In the genomic region with DNA sequence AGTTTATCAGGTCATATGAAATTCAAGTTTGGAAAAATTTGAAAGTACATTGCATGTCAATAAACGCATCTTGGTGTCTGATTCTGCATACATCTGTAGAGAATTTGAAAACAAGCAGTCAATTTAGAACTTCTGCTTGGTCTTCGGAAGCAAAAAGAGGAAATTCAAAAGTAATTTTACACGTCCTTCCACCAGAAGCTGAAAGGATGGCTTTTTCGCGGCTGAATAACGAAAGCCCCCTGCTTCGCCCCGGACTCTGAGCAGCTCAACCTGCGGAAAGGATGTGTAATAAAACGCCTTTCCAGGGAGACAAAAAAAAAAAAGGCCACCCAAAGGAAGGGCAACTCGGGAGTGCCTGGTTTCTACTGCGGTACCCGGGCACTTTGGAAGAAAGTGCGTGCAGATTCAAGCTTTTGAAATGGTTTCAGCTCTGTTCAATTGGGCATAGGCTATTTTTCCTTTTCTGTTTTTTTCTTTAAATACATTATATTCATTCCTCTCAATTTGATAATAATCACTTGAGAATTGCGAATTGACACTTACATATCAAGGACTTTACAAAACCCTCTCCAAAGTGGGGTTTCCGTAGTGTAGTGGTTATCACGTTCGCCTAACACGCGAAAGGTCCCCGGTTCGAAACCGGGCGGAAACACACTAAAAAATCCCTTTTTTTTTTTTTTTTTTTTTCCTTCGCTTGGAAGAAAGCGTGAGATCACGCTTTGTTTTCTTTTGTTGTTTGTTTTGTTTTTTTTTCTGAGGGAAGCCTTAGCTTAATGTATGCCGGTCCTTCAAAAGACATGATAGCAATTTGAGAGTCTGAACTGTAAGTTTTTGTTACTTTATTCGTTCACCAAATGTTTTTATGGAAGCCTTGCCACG, we compare ENCODE assay signal across 8 cellular contexts. TPM values are rescaled to one million over a fixed set of nuclear protein-coding genes. Genes with fewer than 3 reads are reported as not detected.
DNase-seq lines count a peak whose midpoint lies in the region; ATAC-seq and TF ChIP-seq lines count a peak whose summit lies in the region.

No MANE protein-coding gene starts in this region.

- WGBS in prostate gland: under 1% methylated on average over 30 of the region's 30 CpGs

- H3K4me3 ChIP-seq in AG10803 (ENCODE audit: low read length) (peak overlapping the region; percentile 96), prostate gland (peak overlapping the region; percentile 70 to 93)

- TF ChIP-seq CTCF in AG10803 (conservative IDR thresholded peaks at IDR 0.05; ENCODE audit: low read length) (no peak), prostate gland (IDR thresholded peaks at IDR 0.05) (no peak)

- no peaks in the 10 kb centered on the region for H3K9me3 ChIP-seq in prostate gland

- intact Hi-C loops in left ventricle myocardium superior (cut with micrococcal nuclease) (no loop called here), prostate gland (cut with DNase I) (loop anchor here (5.0 kb wide), 1 partner anchor 195 kb away; the partner anchor contains the start of gene SEC62)

- no peak for TF ChIP-seq POLR2A in prostate gland (IDR thresholded peaks at IDR 0.05)

- DNase-seq in AG10803 (ENCODE audit: low read depth) (peak; percentile 67), NCI-H146 treated with DMSO at 0.1 percent for 48 hours (lab: John Stamatoyannopoulos, UW; ENCODE audit: unreplicated experiment) (peak; percentile 96), T follicular helper cell (ENCODE audit: low read depth) (peak; percentile 45), anterior cingulate cortex (lab: John Stamatoyannopoulos, UW) (peak in 42 of 58 donors; percentile 6 to 74 (median 30)), left ventricle myocardium superior (peak; percentile 59), prostate gland (ENCODE audit: low spot score) (peak; percentile 40)

- H3K27me3 ChIP-seq in prostate gland (replicated peaks; ENCODE audit: insufficient read depth): no peaks in the 10 kb centered on the region

- peaks cover 10% of the 10 kb centered on the region for H3K4me1 ChIP-seq in prostate gland (replicated peaks)

- ATAC-seq in GM21529 (IDR thresholded peaks at IDR 0.05; ENCODE audit: unreplicated experiment) (peak; percentile 8), left ventricle myocardium superior (peak; percentile 40), GM19397 (IDR thresholded peaks at IDR 0.05; ENCODE audit: unreplicated experiment) (no peak)

- H3K27ac ChIP-seq in prostate gland: peak overlapping the region; percentile 97 to 99

- no peaks in the 10 kb centered on the region for H3K36me3 ChIP-seq in prostate gland

RNA-seq across cellular contexts. Expression of gene MYNN, which starts 1.3 kb away (rescaled TPM):
- total RNA-seq in left ventricle myocardium superior (13.2 TPM), prostate gland (10 to 100 TPM; 13.5 to 19.9 TPM)

RNA-seq across cellular contexts. Expression of gene ACTRT3, which starts 2.5 kb away (rescaled TPM):
- total RNA-seq in left ventricle myocardium superior (0.72 TPM), prostate gland (1 to 10 TPM in 1 of 2 donors, under 1 TPM in 1; 0.46 to 4.5 TPM)

RNA-seq across cellular contexts. Expression of gene TERC, which starts 7.0 kb away (rescaled TPM):
- total RNA-seq in left ventricle myocardium superior (3.5 TPM), prostate gland (1,000 to 10,000 TPM in 1 of 2 donors, 100 to 1,000 TPM in 1; 128 to 1,013 TPM)

RNA-seq across cellular contexts. Expression of gene LRRIQ4, which starts 40.8 kb away (rescaled TPM):
- total RNA-seq in left ventricle myocardium superior: not detected
- under 1 TPM in 1 of 2 donors, not detected in 1; 0.74 TPM for total RNA-seq in prostate gland

RNA-seq across cellular contexts. Expression of gene LRRC34, which starts 40.8 kb away (rescaled TPM):
- total RNA-seq in left ventricle myocardium superior (1.6 TPM), prostate gland (1 to 10 TPM; 2.8 to 5.4 TPM)

Comparison
In these comparisons a context has a peak if more than half of its experiments do, and no peak if none do; other contexts are left out.
1. DNase-seq: peak in every context shown above with its lines; median percentile 96 in NCI-H146 treated with DMSO at 0.1 percent for 48 hours; 67 in AG10803; 59 in left ventricle myocardium superior; 45 in T follicular helper cell; 40 in prostate gland; 30 in anterior cingulate cortex.
2. RNA of gene TERC, which starts 7.0 kb away (total RNA-seq): 128 to 1,013 TPM in prostate gland; 3.5 TPM in left ventricle myocardium superior (single experiment); every median in the first group is over 10 times any median in the second.